Comparison of ENCODE assay signal across 11 cellular contexts in genomic region chr10:8088504-8088903, GRCh38. TPM values are rescaled to one million over a fixed set of nuclear protein-coding genes. Genes with fewer than 3 reads are reported as not detected.
DNase-seq lines count a peak whose midpoint lies in the region; ATAC-seq and TF ChIP-seq lines count a peak whose summit lies in the region.
"Had no signal": no experiment of that assay in that cellular context is flagged by ENCODE, and none has a peak within 500 bp of the region (broad histone marks: within the 10 kb centered on the region; RNA-seq: fewer than 3 reads in every experiment).

No MANE protein-coding gene starts in this region.

- H3K36me3 ChIP-seq in BLaER1 treated with 17β-estradiol and CSF1 and Interleukin-3, amounts not matched to agents 10 nM and 100 nM, result no peaks in the 10 kb centered on the region
- H3K36me3 ChIP-seq in adrenal gland (replicated peaks in 1 of 2), result no peaks in the 10 kb centered on the region

- POLR2A ChIA-PET in activated CD4-positive, alpha-beta memory T cell treated with anti-CD3 and anti-CD28 coated beads for 36 hours (lab: Charles Lee), result no interaction called here

- H3K27me3 Mint-ChIP-seq in activated CD4-positive, alpha-beta memory T cell treated with anti-CD3 and anti-CD28 coated beads for 36 hours, result no peaks in the 10 kb centered on the region

- H3K27me3 ChIP-seq in BLaER1 treated with 17β-estradiol and CSF1 and Interleukin-3, amounts not matched to agents 10 nM and 100 nM, result no peaks in the 10 kb centered on the region
- no peaks in the 10 kb centered on the region for H3K27me3 ChIP-seq in adrenal gland

- TF ChIP-seq CTCF in adrenal gland (IDR thresholded peaks at IDR 0.05), result no peak

- no peak overlapping the region for H3K4me3 Mint-ChIP-seq in activated CD4-positive, alpha-beta memory T cell treated with anti-CD3 and anti-CD28 coated beads for 36 hours

- no peak overlapping the region for H3K4me3 ChIP-seq in BLaER1 treated with 17β-estradiol and CSF1 and Interleukin-3, amounts not matched to agents 10 nM and 100 nM
- no peak overlapping the region for H3K4me3 ChIP-seq in adrenal gland
- H3K4me3 ChIP-seq: psoas muscle had no signal

- peak; percentile 65 for DNase-seq in activated CD4-positive, alpha-beta memory T cell treated with anti-CD3 and anti-CD28 coated beads for 36 hours
- DNase-seq in AG08395 (ENCODE audit: low spot score) (no peak), adrenal gland (no peak), SHP77 (lab: John Stamatoyannopoulos, UW) (no peak), OCI-M2 (lab: John Stamatoyannopoulos, UW; ENCODE audit: unreplicated experiment) (no peak)
- DNase-seq: NCI-H82, psoas muscle had no signal

- no peaks in the 10 kb centered on the region for H3K9me3 ChIP-seq in BLaER1 treated with 17β-estradiol and CSF1 and Interleukin-3, amounts not matched to agents 10 nM and 100 nM (replicated peaks in 1 of 11)
- H3K9me3 ChIP-seq in adrenal gland (replicated peaks in 1 of 3), result no peaks in the 10 kb centered on the region
- H3K9me3 ChIP-seq: psoas muscle had no signal

- H3K4me2 ChIP-seq in BLaER1 treated with 17β-estradiol and CSF1 and Interleukin-3, amounts not matched to agents 10 nM and 100 nM, result peak overlapping the region in 7 of 11 experiments; percentile 20 to 74 (median 51); a peak in 11 of 22 replicates

- intact Hi-C loops in activated CD4-positive, alpha-beta memory T cell treated with anti-CD3 and anti-CD28 coated beads for 36 hours (cut with micrococcal nuclease), result loop anchor here (2.0 kb wide), 1 partner anchor 22 kb away; no protein-coding TSS in a partner anchor
- intact Hi-C loops in adrenal gland (cut with DNase I), result no loop called here

- WGBS in adrenal gland, 4 donors, result 62 to 72% (median 68%) methylated on average over 6 of the region's 6 CpGs

- H3K27ac Mint-ChIP-seq in activated CD4-positive, alpha-beta memory T cell treated with anti-CD3 and anti-CD28 coated beads for 36 hours, result no peak overlapping the region

- peaks cover 0 to 20% (median 7%) of the 10 kb centered on the region in 10 experiments; a peak in 12 of 20 replicates for H3K4me1 ChIP-seq in BLaER1 treated with 17β-estradiol and CSF1 and Interleukin-3, amounts not matched to agents 10 nM and 100 nM
- no peaks in the 10 kb centered on the region for H3K4me1 ChIP-seq in adrenal gland (replicated peaks in 1 of 2)
- H3K4me1 ChIP-seq: psoas muscle had no signal

- H3K9ac ChIP-seq in BLaER1 treated with 17β-estradiol and CSF1 and Interleukin-3, amounts not matched to agents 10 nM and 100 nM, result no peak overlapping the region

- H3K27ac ChIP-seq in BLaER1 treated with 17β-estradiol and CSF1 and Interleukin-3, amounts not matched to agents 10 nM and 100 nM, result no peak overlapping the region
- H3K27ac ChIP-seq in adrenal gland, result no peak overlapping the region
- H3K27ac ChIP-seq: C4-2B, psoas muscle had no signal

- H4K20me1 ChIP-seq in BLaER1 treated with 17β-estradiol and CSF1 and Interleukin-3, amounts not matched to agents 10 nM and 100 nM, result no peaks in the 10 kb centered on the region

- CTCF ChIA-PET in activated CD4-positive, alpha-beta memory T cell treated with anti-CD3 and anti-CD28 coated beads for 36 hours (lab: Charles Lee), result no interaction called here

- H3K36me3 Mint-ChIP-seq in activated CD4-positive, alpha-beta memory T cell treated with anti-CD3 and anti-CD28 coated beads for 36 hours, result peaks cover 6% of the 10 kb centered on the region

- H3K4me1 Mint-ChIP-seq in activated CD4-positive, alpha-beta memory T cell treated with anti-CD3 and anti-CD28 coated beads for 36 hours (ENCODE audit: low read depth), result peaks cover 18% of the 10 kb centered on the region

- no peak for TF ChIP-seq POLR2A in adrenal gland (IDR thresholded peaks at IDR 0.05)

- H3K9me3 Mint-ChIP-seq in activated CD4-positive, alpha-beta memory T cell treated with anti-CD3 and anti-CD28 coated beads for 36 hours, result no peaks in the 10 kb centered on the region

- ATAC-seq in GM19023 (IDR thresholded peaks at IDR 0.05; ENCODE audit: unreplicated experiment), result peak; percentile 52
- peak; percentile 69 for ATAC-seq in HG03095 (IDR thresholded peaks at IDR 0.05; ENCODE audit: unreplicated experiment)
- ATAC-seq: psoas muscle had no signal

RNA-seq across cellular contexts. Expression of gene GATA3, which starts 34.0 kb away (rescaled TPM):
- 10 to 100 TPM; 46.3 to 47.4 TPM for total RNA-seq in activated CD4-positive, alpha-beta memory T cell treated with anti-CD3 and anti-CD28 coated beads for 36 hours
- total RNA-seq in adrenal gland, result 1 to 10 TPM; 1.8 to 7.7 (median 4.7) TPM
- 10 to 100 TPM in 1 of 3 donors, 1 to 10 TPM in 2; 4.0 to 11.6 (median 5.4) TPM for polyA plus RNA-seq in adrenal gland

Comparison
In these comparisons a context has a peak if more than half of its experiments do, and no peak if none do; other contexts are left out.
1. RNA of gene GATA3, which starts 34.0 kb away (total RNA-seq): 46.3 to 47.4 TPM in activated CD4-positive, alpha-beta memory T cell treated with anti-CD3 and anti-CD28 coated beads for 36 hours; 1.8 to 7.7 TPM in adrenal gland; every median in the first group is over 4 times any median in the second.